ENCODE assay signal across 21 cellular contexts in the genomic region with DNA sequence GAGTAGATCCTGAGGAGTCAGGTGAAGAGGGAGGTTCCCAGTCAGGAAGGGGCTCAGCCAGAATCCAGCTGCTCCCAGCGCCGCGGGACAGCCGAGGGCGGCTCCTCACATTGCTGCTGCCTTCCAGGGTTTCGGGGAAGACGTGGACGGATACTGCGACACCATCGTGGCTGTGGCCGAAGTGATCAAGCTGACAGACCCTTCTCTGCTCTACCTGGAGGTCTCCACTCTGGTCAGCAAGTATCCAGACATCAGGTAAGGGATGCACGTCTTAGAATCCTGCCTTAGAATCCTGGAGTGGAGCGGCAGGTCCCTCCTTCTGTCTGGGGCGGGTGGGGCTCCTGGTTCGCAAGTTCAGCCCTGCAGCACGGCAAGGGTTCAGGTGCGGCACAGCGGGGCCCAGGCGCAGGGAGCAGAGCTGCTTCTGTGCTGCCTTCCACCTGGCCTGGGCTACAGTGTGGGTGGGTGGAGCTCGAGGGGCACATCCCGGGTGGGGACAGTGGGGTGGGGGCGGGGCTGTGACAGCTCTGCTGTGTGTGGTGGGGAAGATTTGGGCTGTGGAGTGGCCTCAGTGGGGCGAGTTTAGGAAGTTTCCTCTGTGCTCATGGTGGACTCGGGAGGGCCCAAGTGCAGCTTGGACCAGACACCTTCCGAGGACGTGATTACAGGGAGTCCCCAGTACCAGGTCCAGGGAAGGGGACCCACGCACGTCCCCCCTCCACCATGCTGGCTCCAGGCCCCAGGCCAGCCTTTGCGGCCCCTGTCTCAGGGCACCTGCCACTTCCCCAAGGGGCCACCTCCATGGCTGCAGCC. TPM values are rescaled to one million over a fixed set of nuclear protein-coding genes. Genes with fewer than 3 reads are reported as not detected.
A peak's percentile ranks its signal among the peaks of the same experiment; 100 is the strongest.
DNase-seq lines count a peak whose midpoint lies in the region; ATAC-seq and TF ChIP-seq lines count a peak whose summit lies in the region.
"Had no signal": no experiment of that assay in that cellular context is flagged by ENCODE, and none has a peak within 500 bp of the region (broad histone marks: within the 10 kb centered on the region; RNA-seq: fewer than 3 reads in every experiment).

No MANE protein-coding gene starts in this region.

- no peak overlapping the region for H3K4me3 Mint-ChIP-seq in activated naive CD8-positive, alpha-beta T cell treated with anti-CD3 and anti-CD28 coated beads, Interleukin-2, amount 50 U/mL, for 24 hours
- H3K4me3 Mint-ChIP-seq: activated CD4-positive, alpha-beta memory T cell treated with anti-CD3 and anti-CD28 coated beads for 36 hours; dendritic cell treated with granulocyte-macrophage colony-stimulating factor and Interleukin-4, amounts not matched to agents 40 ng/mL and 50 ng/mL, for 4 days had no signal

- no peak for TF ChIP-seq CTCF in tibial artery (IDR thresholded peaks at IDR 0.05)

- no peak overlapping the region for H3K4me3 ChIP-seq in tibial artery
- H3K4me3 ChIP-seq: GM23248, stomach had no signal

- peaks cover 39% of the 10 kb centered on the region for H3K36me3 Mint-ChIP-seq in activated naive CD8-positive, alpha-beta T cell treated with anti-CD3 and anti-CD28 coated beads, Interleukin-2, amount 50 U/mL, for 24 hours (ENCODE audit: low read depth)

- no peak overlapping the region for H3K27ac Mint-ChIP-seq in activated naive CD8-positive, alpha-beta T cell treated with anti-CD3 and anti-CD28 coated beads, Interleukin-2, amount 50 U/mL, for 24 hours
- H3K27ac Mint-ChIP-seq: activated CD4-positive, alpha-beta memory T cell treated with anti-CD3 and anti-CD28 coated beads for 36 hours; dendritic cell treated with granulocyte-macrophage colony-stimulating factor and Interleukin-4, amounts not matched to agents 40 ng/mL and 50 ng/mL, for 4 days had no signal

- no peaks in the 10 kb centered on the region for H3K9me3 ChIP-seq in tibial artery
- H3K9me3 ChIP-seq: stomach had no signal

- H3K4me1 Mint-ChIP-seq in activated naive CD8-positive, alpha-beta T cell treated with anti-CD3 and anti-CD28 coated beads, Interleukin-2, amount 50 U/mL, for 24 hours = peaks cover 43% of the 10 kb centered on the region

- no peak overlapping the region for H3K27ac ChIP-seq in tibial artery
- H3K27ac ChIP-seq: C4-2B, GM23248, stomach had no signal

- H3K27me3 Mint-ChIP-seq in activated naive CD8-positive, alpha-beta T cell treated with anti-CD3 and anti-CD28 coated beads, Interleukin-2, amount 50 U/mL, for 24 hours = no peaks in the 10 kb centered on the region
- H3K27me3 Mint-ChIP-seq: activated CD4-positive, alpha-beta memory T cell treated with anti-CD3 and anti-CD28 coated beads for 36 hours had no signal

- no peaks in the 10 kb centered on the region for H3K9me3 Mint-ChIP-seq in activated naive CD8-positive, alpha-beta T cell treated with anti-CD3 and anti-CD28 coated beads, Interleukin-2, amount 50 U/mL, for 24 hours
- H3K9me3 Mint-ChIP-seq: activated CD4-positive, alpha-beta memory T cell treated with anti-CD3 and anti-CD28 coated beads for 36 hours; dendritic cell treated with granulocyte-macrophage colony-stimulating factor and Interleukin-4, amounts not matched to agents 40 ng/mL and 50 ng/mL, for 4 days had no signal

- H3K27me3 ChIP-seq in tibial artery = no peaks in the 10 kb centered on the region
- H3K27me3 ChIP-seq: stomach had no signal

- intact Hi-C loops in tibial artery (cut with DNase I; ENCODE audit: low total_unique reads) = no loop called here

- peak; percentile 54 for DNase-seq in activated effector memory CD4-positive, alpha-beta T cell treated with anti-CD3 and anti-CD28 coated beads, Interleukin-2, amount 50 U/mL, for 16 hours
- DNase-seq in activated effector memory CD4-positive, alpha-beta T cell treated with Interleukin-2 at 50 U/mL for 16 hours = no peak
- DNase-seq in activated naive CD8-positive, alpha-beta T cell treated with anti-CD3 and anti-CD28 coated beads, Interleukin-2, amount 50 U/mL, for 24 hours = no peak
- DNase-seq in mesenteric fat pad (ENCODE audit: low spot score) (peak; percentile 79), tibial artery (peak; percentile 7 to 53), Ammon's horn (ENCODE audit: low spot score) (no peak), NCI-H446 (lab: John Stamatoyannopoulos, UW) (no peak)
- DNase-seq: activated CD4-positive, alpha-beta memory T cell treated with anti-CD3 and anti-CD28 coated beads for 36 hours; activated T-cell treated with anti-CD3 and anti-CD28 coated beads, Interleukin-2, amount 50 U/mL, for 48 hours; GM23248; Kasumi-1; kidney glomerular epithelial cell; NCI-H1092; NCI-H2081 treated with DMSO at 0.1 percent for 48 hours; NCI-H510A; retina; SHP77; stomach had no signal

- peaks cover 0 to under 1% (median 0%) of the 10 kb centered on the region in 4 donors for H3K4me1 ChIP-seq in tibial artery

- peak; percentile 8 for ATAC-seq in activated naive CD8-positive, alpha-beta T cell treated with anti-CD3 and anti-CD28 coated beads, Interleukin-2, amount 50 U/mL, for 24 hours
- no peak for ATAC-seq in GM19397 (IDR thresholded peaks at IDR 0.05; ENCODE audit: unreplicated experiment)

- H3K36me3 ChIP-seq in tibial artery = peaks cover 34 to 82% (median 58%) of the 10 kb centered on the region in 3 donors

RNA-seq across cellular contexts. Expression of a gene that starts 22.8 kb away (rescaled TPM):
- 58.5 TPM for total RNA-seq in mesenteric fat pad

RNA-seq across cellular contexts. Expression of a gene that starts 58.5 kb away (rescaled TPM):
- 1.1 TPM for total RNA-seq in mesenteric fat pad

Comparison
In these comparisons a context has a peak if more than half of its experiments do, and no peak if none do; other contexts are left out.
1. DNase-seq: peak in activated effector memory CD4-positive, alpha-beta T cell treated with anti-CD3 and anti-CD28 coated beads, Interleukin-2, amount 50 U/mL, for 16 hours (single experiment), mesenteric fat pad (single experiment) and tibial artery (2 of 2); none in activated effector memory CD4-positive, alpha-beta T cell treated with Interleukin-2 at 50 U/mL for 16 hours (single experiment), activated naive CD8-positive, alpha-beta T cell treated with anti-CD3 and anti-CD28 coated beads, Interleukin-2, amount 50 U/mL, for 24 hours (single experiment), Ammon's horn (single experiment) and NCI-H446 (0 of 2).